In the genomic region with DNA sequence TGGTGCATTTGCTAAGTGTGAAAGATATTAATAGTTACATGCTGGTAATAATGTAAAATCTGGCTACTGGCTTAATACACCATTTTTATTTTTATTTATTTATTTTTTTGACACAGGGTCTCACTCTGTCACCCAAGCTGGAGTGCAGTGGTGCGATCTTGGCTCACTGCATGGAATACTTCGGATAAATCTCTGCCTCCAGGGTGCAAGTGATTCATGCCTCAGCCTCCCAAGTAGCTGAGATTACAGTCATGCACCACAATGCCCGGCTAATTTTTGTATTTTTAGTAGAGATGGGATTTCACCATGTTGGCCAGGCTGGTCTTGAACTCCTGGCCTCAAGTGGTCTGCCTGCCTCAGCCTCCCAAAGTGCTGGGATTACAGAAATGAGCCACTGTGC, we compare ENCODE assay signal across 10 cellular contexts. TPM values are rescaled to one million over a fixed set of nuclear protein-coding genes. Genes with fewer than 3 reads are reported as not detected.
"Had no signal": no experiment of that assay in that cellular context is flagged by ENCODE, and none has a peak within 500 bp of the region (broad histone marks: within the 10 kb centered on the region; RNA-seq: fewer than 3 reads in every experiment).

No MANE protein-coding gene starts in this region.

RNA-seq across cellular contexts. Expression of gene TIMD4, which starts 4.4 kb away (rescaled TPM):
- total RNA-seq: kidney epithelial cell, left ventricle myocardium inferior, left ventricle myocardium superior, lower lobe of right lung, lung microvascular endothelial cell, mammary epithelial cell, mesenteric fat pad, mesothelial cell of epicardium, myocyte had no signal
- polyA plus RNA-seq: keratinocyte, mammary epithelial cell had no signal
